ENCODE assay signal across 8 cellular contexts in genomic region chr14:35122696-35123387, GRCh38. TPM values are rescaled to one million over a fixed set of nuclear protein-coding genes. Genes with fewer than 3 reads are reported as not detected.
DNase-seq lines count a peak whose midpoint lies in the region; ATAC-seq and TF ChIP-seq lines count a peak whose summit lies in the region.

No MANE protein-coding gene starts in this region.

- H3K27me3 ChIP-seq in naive thymus-derived CD4-positive, alpha-beta T cell (ENCODE audit: control insufficient read depth in 2 of 2, insufficient read depth in 2 of 2, low read length in 2 of 2): no peaks in the 10 kb centered on the region

- H3K4me1 ChIP-seq in naive thymus-derived CD4-positive, alpha-beta T cell (ENCODE audit: control insufficient read depth in 2 of 2, insufficient read depth in 2 of 2, low read length in 2 of 2): peaks cover 16 to 22% of the 10 kb centered on the region in 2 donors

- peak overlapping the region; percentile 93 for H3K4me3 ChIP-seq in SK-N-MC
- H3K4me3 ChIP-seq in epithelial cell of proximal tubule (ENCODE audit: low read depth, low read length): peak overlapping the region; percentile 91
- peak overlapping the region; percentile 86 for H3K4me3 ChIP-seq in naive thymus-derived CD4-positive, alpha-beta T cell (ENCODE audit: low read length)

- peak overlapping the region; percentile 99 to 100 (median 100) for H3K27ac Mint-ChIP-seq in naive thymus-derived CD4-positive, alpha-beta T cell

- no peaks in the 10 kb centered on the region for H3K9me3 ChIP-seq in SK-N-MC (ENCODE audit: low read depth, low read length)
- H3K9me3 ChIP-seq in naive thymus-derived CD4-positive, alpha-beta T cell (ENCODE audit: control insufficient read depth in 2 of 3, low read length in 3 of 3): no peaks in the 10 kb centered on the region

- peaks cover 38 to 85% (median 75%) of the 10 kb centered on the region in 7 donors for H3K4me1 Mint-ChIP-seq in naive thymus-derived CD4-positive, alpha-beta T cell

- TF ChIP-seq CTCF in epithelial cell of proximal tubule (conservative IDR thresholded peaks at IDR 0.05; ENCODE audit: low read depth, low read length): peak; percentile 3

- POLR2A ChIA-PET in naive thymus-derived CD4-positive, alpha-beta T cell (lab: Charles Lee): interaction anchor here (0.6 to 4.2 kb wide), 17 partner anchors 11 to 691 kb away, joined by 3 to 65 read pairs (median 4); partner anchors contain the start of genes CFL2, FAM177A1, NFKBIA and PSMA6

- intact Hi-C loops in naive thymus-derived CD4-positive, alpha-beta T cell (cut with micrococcal nuclease): loop anchor here (1.0 to 10.0 kb wide), 17 partner anchors 17 to 1197 kb away; partner anchors contain the start of genes BRMS1L (in 2 of the 2), EAPP (in 2 of the 2), FAM177A1 (in 2 of the 2) and NFKBIA (in 2 of the 2)

- peaks cover 0 to 3% (median 0%) of the 10 kb centered on the region in 5 donors for H3K27me3 Mint-ChIP-seq in naive thymus-derived CD4-positive, alpha-beta T cell

- peak overlapping the region; percentile 97 for H3K9ac ChIP-seq in SK-N-MC (ENCODE audit: insufficient read length)

- ATAC-seq in HG02943 (IDR thresholded peaks at IDR 0.05; ENCODE audit: low read depth, unreplicated experiment) (peak; percentile 30), GM18519 (IDR thresholded peaks at IDR 0.05; ENCODE audit: low FRiP score, unreplicated experiment) (no peak), GM19328 (IDR thresholded peaks at IDR 0.05; ENCODE audit: unreplicated experiment) (no peak)
- no peak for ATAC-seq in naive thymus-derived CD4-positive, alpha-beta T cell

- CTCF ChIA-PET in naive thymus-derived CD4-positive, alpha-beta T cell (lab: Charles Lee): interaction anchor here (0.5 to 1.7 kb wide), 5 partner anchors 282 to 392 kb away, joined by 3 to 6 read pairs (median 4); partner anchors contain the start of gene NFKBIA

- H3K27ac ChIP-seq in SK-N-MC: peak overlapping the region; percentile 98
- H3K27ac ChIP-seq in naive thymus-derived CD4-positive, alpha-beta T cell (ENCODE audit: low read depth, low read length): peak overlapping the region; percentile 97

- DNase-seq in NCI-H146 treated with DMSO at 0.1 percent for 48 hours (lab: John Stamatoyannopoulos, UW; ENCODE audit: unreplicated experiment): peak; percentile 24
- DNase-seq in NCI-H146 (lab: John Stamatoyannopoulos, UW): no peak
- no peak for DNase-seq in SK-N-MC (ENCODE audit: low read depth, low spot score)
- DNase-seq in epithelial cell of proximal tubule (ENCODE audit: low read depth): peak; percentile 38
- peak in 3 of 9 donors; percentile 8 to 32 (median 10) for DNase-seq in naive thymus-derived CD4-positive, alpha-beta T cell

- no peaks in the 10 kb centered on the region for H3K9me3 Mint-ChIP-seq in naive thymus-derived CD4-positive, alpha-beta T cell

- peaks cover 3 to 21% (median 18%) of the 10 kb centered on the region in 5 donors for H3K36me3 Mint-ChIP-seq in naive thymus-derived CD4-positive, alpha-beta T cell

- H3K4me3 Mint-ChIP-seq in naive thymus-derived CD4-positive, alpha-beta T cell: peak overlapping the region; percentile 89 to 100 (median 99)

- peaks cover 7% of the 10 kb centered on the region for H3K36me3 ChIP-seq in SK-N-MC (ENCODE audit: insufficient read depth, low read length)
- H3K36me3 ChIP-seq in naive thymus-derived CD4-positive, alpha-beta T cell (ENCODE audit: control insufficient read depth in 2 of 3, insufficient read depth in 3 of 3, low read length in 3 of 3): no peaks in the 10 kb centered on the region

RNA-seq across cellular contexts. Expression of gene PRORP, which starts 0.5 kb away (rescaled TPM):
- total RNA-seq in epithelial cell of proximal tubule: 40.9 and 63.7 TPM in 2 replicates
- total RNA-seq in naive thymus-derived CD4-positive, alpha-beta T cell: 10 to 100 TPM; 31.2 to 40.9 (median 38.4) TPM
- polyA plus RNA-seq in naive thymus-derived CD4-positive, alpha-beta T cell: 10 to 100 TPM; 67.4 to 77.3 TPM

RNA-seq across cellular contexts. Expression of gene PPP2R3C, which starts 1.1 kb away (rescaled TPM):
- 23.2 and 24.5 TPM in 2 replicates for total RNA-seq in epithelial cell of proximal tubule
- 10 to 100 TPM; 31.4 to 43.3 (median 33.5) TPM for total RNA-seq in naive thymus-derived CD4-positive, alpha-beta T cell
- polyA plus RNA-seq in naive thymus-derived CD4-positive, alpha-beta T cell: 10 to 100 TPM; 51.9 to 52.2 TPM

Comparison
In these comparisons a context has a peak if more than half of its experiments do, and no peak if none do; other contexts are left out.
1. DNase-seq: peak in NCI-H146 treated with DMSO at 0.1 percent for 48 hours (single experiment) and epithelial cell of proximal tubule (single experiment); none in NCI-H146 (single experiment) and SK-N-MC (single experiment).
2. Peak in every context shown above with its lines, with median percentiles within 50 percentile points of each other: H3K4me3 ChIP-seq.